21 cellular contexts compared by ENCODE assay signal in genomic region chr1:34404837-34405236, GRCh38.
"Had no signal": no experiment of that assay in that cellular context is flagged by ENCODE, and none has a peak within 500 bp of the region (broad histone marks: within the 10 kb centered on the region; RNA-seq: fewer than 3 reads in every experiment).

No MANE protein-coding gene starts in this region.

- H3K4me1 ChIP-seq: gastroesophageal sphincter, heart left ventricle, right atrium auricular region, sigmoid colon, uterus had no signal

- H3K9me3 ChIP-seq: prostate gland, sigmoid colon, tibial artery, uterus had no signal

- H3K36me3 ChIP-seq: gastroesophageal sphincter, heart left ventricle, prostate gland, right atrium auricular region, sigmoid colon, tibial artery, uterus had no signal

- FAIRE-seq: kidney had no signal

- H3K4me2 ChIP-seq: hepatocyte had no signal

- H3K79me2 ChIP-seq: hepatocyte had no signal

- DNase-seq: dorsolateral prefrontal cortex; effector CD4-positive, alpha-beta T cell; foreskin keratinocyte; heart left ventricle; kidney; naive thymus-derived CD8-positive, alpha-beta T cell; nephron progenitor cell; nucleus accumbens; sigmoid colon; stimulated activated CD4-positive, alpha-beta T cell treated with anti-CD3 and anti-CD28 coated beads, Interleukin-2, amount 100 ng/mL, for 24 hours; stimulated activated CD4-positive, alpha-beta T cell treated with anti-CD3 and anti-CD28 coated beads, Interleukin-4, amount 100 ng/mL, for 4 hours; tibial artery; uterus had no signal

- H3K27ac ChIP-seq: dorsolateral prefrontal cortex, epithelial cell of prostate, foreskin keratinocyte, gastroesophageal sphincter, heart left ventricle, hepatocyte, prostate gland, right atrium auricular region, sigmoid colon, tibial artery, uterus had no signal

- H3K4me3 ChIP-seq: dorsolateral prefrontal cortex, gastroesophageal sphincter, heart left ventricle, hepatocyte, prostate gland, right atrium auricular region, sigmoid colon, tibial artery, uterus had no signal

- H2AFZ ChIP-seq: hepatocyte had no signal

- ATAC-seq: esophagus mucosa; foreskin keratinocyte; gastroesophageal sphincter; heart left ventricle; left lobe of liver; naive thymus-derived CD8-positive, alpha-beta T cell; stimulated activated memory B cell treated with anti-CD40 and anti-IgM and Interleukin-4, amounts not matched to agents 10 μg/mL and 1 μg/mL and 100 μg/mL, for 72 hours had no signal

- H3K27me3 ChIP-seq: dorsolateral prefrontal cortex, gastroesophageal sphincter, heart left ventricle, hepatocyte, right atrium auricular region, sigmoid colon, tibial artery, uterus had no signal
